Comparison of ENCODE assay signal across 8 cellular contexts in the genomic region with DNA sequence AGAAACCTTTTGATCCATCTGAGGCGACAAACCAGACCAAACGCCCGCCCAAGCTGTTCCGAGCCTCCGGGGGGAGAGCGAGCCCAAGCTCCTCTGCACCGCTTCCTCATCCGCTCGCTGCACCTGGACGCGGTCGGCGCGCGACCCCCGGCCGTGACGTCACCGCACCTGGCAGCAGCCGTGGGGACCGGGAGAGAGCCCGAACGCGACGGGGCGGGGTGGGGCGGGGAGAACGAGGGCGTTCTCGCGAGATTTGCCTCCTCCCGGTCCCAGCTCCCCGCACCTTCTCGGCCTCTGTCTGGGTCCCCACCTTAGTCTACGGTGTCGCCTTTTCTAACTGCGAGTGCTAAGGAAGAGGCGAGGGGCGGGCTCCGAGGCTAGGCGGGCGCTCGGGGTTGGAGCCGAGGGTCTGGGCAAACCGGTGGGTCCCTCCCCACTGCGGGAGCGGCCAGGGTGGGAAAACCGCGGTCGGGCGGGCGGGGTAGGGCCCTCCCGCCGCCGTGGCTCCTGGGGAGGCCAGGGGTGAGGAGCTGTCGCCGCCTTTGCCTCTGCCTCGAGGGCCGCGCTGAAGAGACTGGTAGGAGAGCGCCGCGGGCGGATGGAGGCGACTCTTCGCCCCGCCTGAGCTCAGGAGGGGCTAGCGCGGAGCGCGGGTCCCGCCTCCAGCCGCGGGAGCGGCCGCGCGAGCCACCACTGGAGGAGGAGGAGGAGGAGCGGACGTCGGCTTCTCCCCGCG. TPM values are rescaled to one million over a fixed set of nuclear protein-coding genes. Genes with fewer than 3 reads are reported as not detected.
A peak's percentile ranks its signal among the peaks of the same experiment; 100 is the strongest.
DNase-seq lines count a peak whose midpoint lies in the region; ATAC-seq and TF ChIP-seq lines count a peak whose summit lies in the region.

A gene with protein sequence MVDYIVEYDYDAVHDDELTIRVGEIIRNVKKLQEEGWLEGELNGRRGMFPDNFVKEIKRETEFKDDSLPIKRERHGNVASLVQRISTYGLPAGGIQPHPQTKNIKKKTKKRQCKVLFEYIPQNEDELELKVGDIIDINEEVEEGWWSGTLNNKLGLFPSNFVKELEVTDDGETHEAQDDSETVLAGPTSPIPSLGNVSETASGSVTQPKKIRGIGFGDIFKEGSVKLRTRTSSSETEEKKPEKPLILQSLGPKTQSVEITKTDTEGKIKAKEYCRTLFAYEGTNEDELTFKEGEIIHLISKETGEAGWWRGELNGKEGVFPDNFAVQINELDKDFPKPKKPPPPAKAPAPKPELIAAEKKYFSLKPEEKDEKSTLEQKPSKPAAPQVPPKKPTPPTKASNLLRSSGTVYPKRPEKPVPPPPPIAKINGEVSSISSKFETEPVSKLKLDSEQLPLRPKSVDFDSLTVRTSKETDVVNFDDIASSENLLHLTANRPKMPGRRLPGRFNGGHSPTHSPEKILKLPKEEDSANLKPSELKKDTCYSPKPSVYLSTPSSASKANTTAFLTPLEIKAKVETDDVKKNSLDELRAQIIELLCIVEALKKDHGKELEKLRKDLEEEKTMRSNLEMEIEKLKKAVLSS (plus strand): TSS at position 293 of the 736 bp plus-strand sequence. CDS start 456 bp downstream, outside the sequence.

- TF ChIP-seq CTCF in GM23338 (conservative IDR thresholded peaks at IDR 0.05; ENCODE audit: low read depth in 2 of 2): 0 out of 4 replicates have a peak, but pooled peaks of 1 of the 2 experiments have one; percentile 1

- H3K36me3 ChIP-seq in GM23338 (ENCODE audit: insufficient read depth): no peaks in the 10 kb centered on the region

- peak within 1 kb of the TSS; percentile 98 for H3K27ac ChIP-seq in GM23338 (ENCODE audit: low read depth)

- peak; percentile 82 for ATAC-seq in GM23338
- ATAC-seq in naive B cell (ENCODE audit: low read depth in 2 of 2): peak; percentile 83 to 85
- peak; percentile 89 to 90 for ATAC-seq in stimulated activated naive B cell treated with anti-CD40 and anti-IgM and Interleukin-4, amounts not matched to agents 10 μg/mL and 1 μg/mL and 100 μg/mL, for 72 hours (replicated peaks)

- DNase-seq in EL (peak; percentile 81), GM23338 (ENCODE audit: low spot score) (peak; percentile 97), Kasumi-1 (lab: John Stamatoyannopoulos, UW) (peak; percentile 71 to 77), RKO (ENCODE audit: low spot score) (peak; percentile 77), fibroblast of gingiva (ENCODE audit: low read depth) (peak; percentile 74), naive B cell (peak; percentile 98)
- DNase-seq in activated T-helper 1 cell treated with anti-CD3 and anti-CD28 coated beads, Interleukin-2, amount 50 U/mL, for 16 hours (ENCODE audit: low read depth in 1 of 2, low spot score in 1 of 2): peak; percentile 78 to 81
- peak; percentile 87 for DNase-seq in stimulated activated naive B cell treated with anti-CD40 and anti-IgM and Interleukin-4, amounts not matched to agents 10 μg/mL and 1 μg/mL and 100 μg/mL, for 72 hours

- H3F3A ChIP-seq in GM23338 (replicated peaks; ENCODE audit: low read depth): peaks cover 5% of the 10 kb centered on the region

- no peaks in the 10 kb centered on the region; the same call in 2 of the 3 replicates for H3K9me3 Mint-ChIP-seq in GM23338
- H3K9me3 Mint-ChIP-seq in naive B cell: no peaks in the 10 kb centered on the region
- no peaks in the 10 kb centered on the region for H3K9me3 Mint-ChIP-seq in stimulated activated naive B cell treated with anti-CD40 and anti-IgM and Interleukin-4, amounts not matched to agents 10 μg/mL and 1 μg/mL and 100 μg/mL, for 72 hours

- H3K36me3 Mint-ChIP-seq in GM23338 (ENCODE audit: low read depth): peaks cover 2% of the 10 kb centered on the region; the same call in 1 of the 3 replicates
- H3K36me3 Mint-ChIP-seq in naive B cell: peaks cover 0 to 7% of the 10 kb centered on the region in 2 donors
- peaks cover 1 to 4% of the 10 kb centered on the region in 2 donors for H3K36me3 Mint-ChIP-seq in stimulated activated naive B cell treated with anti-CD40 and anti-IgM and Interleukin-4, amounts not matched to agents 10 μg/mL and 1 μg/mL and 100 μg/mL, for 72 hours

- no peaks in the 10 kb centered on the region for H3K9me2 ChIP-seq in GM23338 (ENCODE audit: insufficient read depth)

- peak within 1 kb of the TSS; percentile 85 for H3K4me2 ChIP-seq in GM23338

- peaks cover 31% of the 10 kb centered on the region for H3K4me1 ChIP-seq in GM23338 (ENCODE audit: insufficient read depth)

- H3K4me3 Mint-ChIP-seq in GM23338: peak within 1 kb of the TSS; percentile 96
- peak within 1 kb of the TSS; percentile 95 to 100 (median 98) for H3K4me3 Mint-ChIP-seq in naive B cell
- peak within 1 kb of the TSS; percentile 98 to 99 for H3K4me3 Mint-ChIP-seq in stimulated activated naive B cell treated with anti-CD40 and anti-IgM and Interleukin-4, amounts not matched to agents 10 μg/mL and 1 μg/mL and 100 μg/mL, for 72 hours

- H3K4me1 Mint-ChIP-seq in GM23338 (peaks cover 35% of the 10 kb centered on the region), naive B cell (peaks cover 26 to 47% (median 44%) of the 10 kb centered on the region in 3 donors)
- peaks cover 9 to 36% of the 10 kb centered on the region in 2 donors for H3K4me1 Mint-ChIP-seq in stimulated activated naive B cell treated with anti-CD40 and anti-IgM and Interleukin-4, amounts not matched to agents 10 μg/mL and 1 μg/mL and 100 μg/mL, for 72 hours

- H3K27ac Mint-ChIP-seq in GM23338: peak within 1 kb of the TSS; percentile 99
- peak within 1 kb of the TSS; percentile 98 to 100 (median 100) for H3K27ac Mint-ChIP-seq in naive B cell
- H3K27ac Mint-ChIP-seq in stimulated activated naive B cell treated with anti-CD40 and anti-IgM and Interleukin-4, amounts not matched to agents 10 μg/mL and 1 μg/mL and 100 μg/mL, for 72 hours: peak within 1 kb of the TSS; percentile 97

- no peaks in the 10 kb centered on the region for H3K27me3 ChIP-seq in GM23338 (ENCODE audit: insufficient read depth)

- H2AFZ ChIP-seq in GM23338: peak within 1 kb of the TSS; percentile 70

- H4K20me1 ChIP-seq in GM23338 (replicated peaks; ENCODE audit: insufficient read depth): peaks cover 10% of the 10 kb centered on the region

- H3K27me3 Mint-ChIP-seq in GM23338 (ENCODE audit: insufficient read depth, low read depth, poor library complexity): peaks cover 6% of the 10 kb centered on the region
- no peaks in the 10 kb centered on the region for H3K27me3 Mint-ChIP-seq in naive B cell
- H3K27me3 Mint-ChIP-seq in stimulated activated naive B cell treated with anti-CD40 and anti-IgM and Interleukin-4, amounts not matched to agents 10 μg/mL and 1 μg/mL and 100 μg/mL, for 72 hours: no peaks in the 10 kb centered on the region

- peak within 1 kb of the TSS; percentile 68 for H3K4me3 ChIP-seq in GM23338

- peaks cover 46% of the 10 kb centered on the region for H3K79me2 ChIP-seq in GM23338 (replicated peaks; ENCODE audit: insufficient read depth)

TF ChIP-seq in GM23338, 12 proteins besides CTCF, POLR2A, EP300 and RAD21:
- TF ChIP-seq CREB1 (CRISPR knock-in tag; IDR thresholded peaks at IDR 0.05; ENCODE audit: low read depth): peak; percentile 98
- TF ChIP-seq, protein P1, sequence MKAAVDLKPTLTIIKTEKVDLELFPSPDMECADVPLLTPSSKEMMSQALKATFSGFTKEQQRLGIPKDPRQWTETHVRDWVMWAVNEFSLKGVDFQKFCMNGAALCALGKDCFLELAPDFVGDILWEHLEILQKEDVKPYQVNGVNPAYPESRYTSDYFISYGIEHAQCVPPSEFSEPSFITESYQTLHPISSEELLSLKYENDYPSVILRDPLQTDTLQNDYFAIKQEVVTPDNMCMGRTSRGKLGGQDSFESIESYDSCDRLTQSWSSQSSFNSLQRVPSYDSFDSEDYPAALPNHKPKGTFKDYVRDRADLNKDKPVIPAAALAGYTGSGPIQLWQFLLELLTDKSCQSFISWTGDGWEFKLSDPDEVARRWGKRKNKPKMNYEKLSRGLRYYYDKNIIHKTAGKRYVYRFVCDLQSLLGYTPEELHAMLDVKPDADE (IDR thresholded peaks at IDR 0.05): 0 out of 2 replicates have a peak, but pooled peaks have one; percentile 48
- peak; percentile 87 for TF ChIP-seq POLR2AphosphoS5 (IDR thresholded peaks at IDR 0.05; ENCODE audit: low read depth)
- TF ChIP-seq EZH2phosphoT487 (IDR thresholded peaks at IDR 0.05; ENCODE audit: unreplicated experiment): no peak
TF ChIP-seq in GM23338: peak in this region for 3.

RNA-seq across cellular contexts. Expression of the gene that starts here (rescaled TPM):
- total RNA-seq in GM23338 (2014; rRNA removed; shearing (Covaris generic)): 81.7 and 93.2 TPM in 2 replicates
- polyA plus RNA-seq in GM23338 (2016; fragmentation: Nextera tagmentation; extraction: Ambion mirVana) (29.9 and 38.0 TPM in 2 replicates), naive B cell (ENCODE audit: low read depth in 6 of 6) (10 to 100 TPM in 2 of 6 donors, 1 to 10 TPM in 4; 5.6 to 11.7 (median 9.0) TPM)

Comparison
In these comparisons a context has a peak if more than half of its experiments do, and no peak if none do; other contexts are left out.
1. Peak in every context shown above with its lines: DNase-seq, ATAC-seq, H3K4me3 ChIP-seq and H3K27ac ChIP-seq.